11 cellular contexts compared by ENCODE assay signal in genomic region chr22:19289475-19290161, GRCh38. TPM values are rescaled to one million over a fixed set of nuclear protein-coding genes. Genes with fewer than 3 reads are reported as not detected.
DNase-seq lines count a peak whose midpoint lies in the region; ATAC-seq, FAIRE-seq and TF ChIP-seq lines count a peak whose summit lies in the region.
"Had no signal": no experiment of that assay in that cellular context is flagged by ENCODE, and none has a peak within 500 bp of the region (broad histone marks: within the 10 kb centered on the region; RNA-seq: fewer than 3 reads in every experiment).

No MANE protein-coding gene starts in this region.

- no peak for TF ChIP-seq CTCF in AG04450 (IDR thresholded peaks at IDR 0.05; ENCODE audit: low read depth, low read length)
- TF ChIP-seq CTCF in keratinocyte (optimal IDR thresholded peaks at IDR 0.05 in 1 of 3, IDR thresholded peaks at IDR 0.05 in 1 of 3, conservative IDR thresholded peaks at IDR 0.05 in 1 of 3; ENCODE audit: extremely low read depth in 1 of 3, insufficient read depth in 2 of 3, low read length in 3 of 3): no peak
- TF ChIP-seq CTCF in thyroid gland (IDR thresholded peaks at IDR 0.05): no peak

- H3K9me1 ChIP-seq in keratinocyte (ENCODE audit: control insufficient read depth, extremely low read depth, insufficient read depth, low read length): no peaks in the 10 kb centered on the region

- peak; percentile 67 for FAIRE-seq in H54 (lab: Jason Lieb, UNC)
- no peak for FAIRE-seq in keratinocyte (lab: Jason Lieb, UNC)

- peaks cover 42% of the 10 kb centered on the region for H3K27me3 Mint-ChIP-seq in activated CD8-positive, alpha-beta T cell treated with anti-CD3 and anti-CD28 coated beads, Interleukin-2, amount 10 ng/mL, durations not matched to agents 7 days and 5 days (ENCODE audit: low read depth)

- no peak overlapping the region for H3K27ac ChIP-seq in AG04450 (ENCODE audit: low read depth, low read length)
- no peak overlapping the region for H3K27ac ChIP-seq in keratinocyte (ENCODE audit: control insufficient read depth, insufficient read depth, low read length)
- no peak overlapping the region for H3K27ac ChIP-seq in right cardiac atrium (ENCODE audit: low read length)
- H3K27ac ChIP-seq in thyroid gland: no peak overlapping the region

- H3K27ac Mint-ChIP-seq in activated CD8-positive, alpha-beta T cell treated with anti-CD3 and anti-CD28 coated beads, Interleukin-2, amount 10 ng/mL, durations not matched to agents 7 days and 5 days: no peak overlapping the region

- TF ChIP-seq POLR2A in H54 (IDR thresholded peaks at IDR 0.05; ENCODE audit: low read depth, low read length) (no peak), thyroid gland (IDR thresholded peaks at IDR 0.05) (no peak)

- H3K79me2 ChIP-seq in keratinocyte (ENCODE audit: control insufficient read depth, insufficient read depth, low read length): no peaks in the 10 kb centered on the region

- no peak for ATAC-seq in activated CD8-positive, alpha-beta T cell treated with anti-CD3 and anti-CD28 coated beads, Interleukin-2, amount 10 ng/mL, durations not matched to agents 7 days and 5 days
- ATAC-seq in right cardiac atrium: no peak

- dilution Hi-C loops in keratinocyte (cut with MboI; ENCODE audit: extremely low pct_ligation_motif_present, low sequenced_read_pairs): no loop called here

- H3K27me3 ChIP-seq in AG04450 (ENCODE audit: control insufficient read depth, insufficient read depth, low read length) (no peaks in the 10 kb centered on the region), keratinocyte (ENCODE audit: control insufficient read depth, extremely low read depth, insufficient read depth, low read length) (no peaks in the 10 kb centered on the region), right cardiac atrium (ENCODE audit: control insufficient read depth, insufficient read depth) (no peaks in the 10 kb centered on the region), thyroid gland (no peaks in the 10 kb centered on the region)

- CTCF ChIA-PET in AG04450 (lab: Charles Lee): no interaction called here
- CTCF ChIA-PET in activated CD8-positive, alpha-beta T cell treated with anti-CD3 and anti-CD28 coated beads, Interleukin-2, amount 10 ng/mL, durations not matched to agents 7 days and 5 days (lab: Charles Lee): no interaction called here

- no peak overlapping the region for H3K4me3 Mint-ChIP-seq in activated CD8-positive, alpha-beta T cell treated with anti-CD3 and anti-CD28 coated beads, Interleukin-2, amount 10 ng/mL, durations not matched to agents 7 days and 5 days

- no peak overlapping the region for H2AFZ ChIP-seq in keratinocyte (ENCODE audit: control insufficient read depth, low read length)

- H3K4me1 ChIP-seq in keratinocyte (ENCODE audit: control insufficient read depth, extremely low read depth, insufficient read depth, low read length): peaks cover 47% of the 10 kb centered on the region
- H3K4me1 ChIP-seq in right cardiac atrium (ENCODE audit: control insufficient read depth, insufficient read depth, low read length): peaks cover 19% of the 10 kb centered on the region
- peaks cover 16 to 24% of the 10 kb centered on the region in 2 donors for H3K4me1 ChIP-seq in thyroid gland

- no peaks in the 10 kb centered on the region for H3K9me3 ChIP-seq in AG04450 (ENCODE audit: control insufficient read depth, insufficient read depth, low read length)
- no peaks in the 10 kb centered on the region for H3K9me3 ChIP-seq in keratinocyte (ENCODE audit: control insufficient read depth, low read depth, low read length)
- no peaks in the 10 kb centered on the region for H3K9me3 ChIP-seq in right cardiac atrium (ENCODE audit: control insufficient read depth, low read length)
- no peaks in the 10 kb centered on the region for H3K9me3 ChIP-seq in thyroid gland
- H3K9me3 ChIP-seq: MG63 had no signal

- peaks cover 27% of the 10 kb centered on the region for H3K4me1 Mint-ChIP-seq in activated CD8-positive, alpha-beta T cell treated with anti-CD3 and anti-CD28 coated beads, Interleukin-2, amount 10 ng/mL, durations not matched to agents 7 days and 5 days (ENCODE audit: low read depth)

- H3K4me3 ChIP-seq in AG04450 (ENCODE audit: low read depth, low read length): no peak overlapping the region
- H3K4me3 ChIP-seq in keratinocyte (ENCODE audit: control insufficient read depth in 2 of 3, extremely low read depth in 1 of 3, insufficient read depth in 2 of 3, low read depth in 1 of 3, low read length in 3 of 3): no peak overlapping the region
- no peak overlapping the region for H3K4me3 ChIP-seq in right cardiac atrium (ENCODE audit: low read length)
- H3K4me3 ChIP-seq in thyroid gland (replicated peaks in 1 of 3): no peak overlapping the region
- H3K4me3 ChIP-seq: MG63 had no signal

- H3K4me2 ChIP-seq in keratinocyte (ENCODE audit: control insufficient read depth, extremely low read depth, insufficient read depth, low read depth, low read length): peak overlapping the region; percentile 99

- H3K9ac ChIP-seq in keratinocyte (ENCODE audit: control insufficient read depth, extremely low read depth, insufficient read depth, low read length): no peak overlapping the region

- POLR2A ChIA-PET in AG04450 (lab: Yijun Ruan, JAX): no interaction called here
- POLR2A ChIA-PET in activated CD8-positive, alpha-beta T cell treated with anti-CD3 and anti-CD28 coated beads, Interleukin-2, amount 10 ng/mL, durations not matched to agents 7 days and 5 days (lab: Charles Lee): interaction anchor here (0.6 kb wide), 1 partner anchor 407 kb away, joined by 3 read pairs; no protein-coding TSS in a partner anchor

- H3K36me3 ChIP-seq in keratinocyte (ENCODE audit: control insufficient read depth in 2 of 2, extremely low read depth in 1 of 2, insufficient read depth in 2 of 2, low read length in 2 of 2) (no peaks in the 10 kb centered on the region), thyroid gland (no peaks in the 10 kb centered on the region)
- H3K36me3 ChIP-seq: MG63 had no signal

- intact Hi-C loops in right cardiac atrium (cut with DNase I): loop anchor here in 1 of 4 donors (5.0 kb wide), 1 partner anchor 112 kb away; the partner anchor contains the start of gene SLC25A1
- intact Hi-C loops in thyroid gland (cut with DNase I): loop anchor here (5.0 kb wide), 1 partner anchor 112 kb away; the partner anchor contains the start of gene SLC25A1

- H4K20me1 ChIP-seq in keratinocyte (ENCODE audit: control insufficient read depth, extremely low read depth, insufficient read depth, low read length): no peaks in the 10 kb centered on the region

- 81% methylated on average over 5 of the region's 5 CpGs for WGBS in right cardiac atrium
- 90 to 93% methylated on average over 5 of the region's 5 CpGs for WGBS in thyroid gland, 2 donors

- H3K36me3 Mint-ChIP-seq in activated CD8-positive, alpha-beta T cell treated with anti-CD3 and anti-CD28 coated beads, Interleukin-2, amount 10 ng/mL, durations not matched to agents 7 days and 5 days (ENCODE audit: low read depth): no peaks in the 10 kb centered on the region

- H3K9me3 Mint-ChIP-seq in activated CD8-positive, alpha-beta T cell treated with anti-CD3 and anti-CD28 coated beads, Interleukin-2, amount 10 ng/mL, durations not matched to agents 7 days and 5 days (ENCODE audit: insufficient read depth): no peaks in the 10 kb centered on the region

- DNase-seq in AG04450 (ENCODE audit: low read depth, low spot score): peak; percentile 24
- DNase-seq in H54 (ENCODE audit: insufficient read length, low spot score): no peak
- DNase-seq in activated CD8-positive, alpha-beta T cell treated with anti-CD3 and anti-CD28 coated beads, Interleukin-2, amount 10 ng/mL, durations not matched to agents 7 days and 5 days: peak; percentile 30
- DNase-seq in keratinocyte (ENCODE audit: low read depth, low spot score): peak; percentile 36
- DNase-seq in hypothalamus (lab: John Stamatoyannopoulos, UW): no peak
- no peak for DNase-seq in right cardiac atrium
- DNase-seq in middle frontal gyrus (ENCODE audit: extremely low spot score, low spot score): no peak
- DNase-seq in thyroid gland: no peak
- DNase-seq: activated effector memory CD4-positive, alpha-beta T cell treated with Interleukin-2 at 50 U/mL for 16 hours; DND-41; MG63 had no signal

RNA-seq across cellular contexts. Expression of gene CLTCL1, which starts 1.9 kb away (rescaled TPM):
- polyA plus RNA-seq in AG04450 (2011; rRNA removed) (6.6 and 8.0 TPM in 2 replicates), keratinocyte (11.2 to 19.4 TPM (median 12.4 TPM) in 3 replicates), right cardiac atrium (19.7 TPM)
- 16.7 and 20.5 TPM in 2 replicates for polyA minus RNA-seq in AG04450 (2011; rRNA and poly(A)+ RNA removed)
- under 1 TPM; 0.44 to 0.58 TPM for total RNA-seq in activated CD8-positive, alpha-beta T cell treated with anti-CD3 and anti-CD28 coated beads, Interleukin-2, amount 10 ng/mL, durations not matched to agents 7 days and 5 days
- 3.9 TPM for polyA plus RNA-seq in keratinocyte (2011; ENCODE audit: low read depth)
- 7.1 and 8.3 TPM in 2 replicates for polyA plus RNA-seq in keratinocyte (2011; cell fraction: cytosol; rRNA removed)
- polyA plus RNA-seq in keratinocyte (2011; cell fraction: nucleus; rRNA removed): 36.1 and 47.2 TPM in 2 replicates
- 4.9 and 7.5 TPM in 2 replicates for polyA plus RNA-seq in keratinocyte (2012; ENCODE audit: low replicate concordance)
- polyA minus RNA-seq in keratinocyte: 15.5 to 37.2 TPM (median 28.1 TPM) in 3 replicates
- polyA minus RNA-seq in keratinocyte (2011; cell fraction: cytosol; rRNA and poly(A)+ RNA removed): 17.8 TPM
- 22.9 and 47.3 TPM in 2 replicates for polyA minus RNA-seq in keratinocyte (2011; cell fraction: nucleus; rRNA and poly(A)+ RNA removed)
- total RNA-seq in right cardiac atrium (10 to 100 TPM; 16.6 to 26.7 (median 21.7) TPM), thyroid gland (10 to 100 TPM in 3 of 4 donors, 1 to 10 TPM in 1; 8.5 to 19.2 (median 12.8) TPM)

Comparison
In these comparisons a context has a peak if more than half of its experiments do, and no peak if none do; other contexts are left out.
1. DNase-seq: peak in AG04450 (single experiment), activated CD8-positive, alpha-beta T cell treated with anti-CD3 and anti-CD28 coated beads, Interleukin-2, amount 10 ng/mL, durations not matched to agents 7 days and 5 days (single experiment) and keratinocyte (single experiment); none in H54 (single experiment), hypothalamus (0 of 51), right cardiac atrium (0 of 3), middle frontal gyrus (single experiment) and thyroid gland (0 of 2).
2. RNA of gene CLTCL1, which starts 1.9 kb away (total RNA-seq): 16.6 to 26.7 TPM in right cardiac atrium and 8.5 to 19.2 TPM in thyroid gland; 0.44 to 0.58 TPM in activated CD8-positive, alpha-beta T cell treated with anti-CD3 and anti-CD28 coated beads, Interleukin-2, amount 10 ng/mL, durations not matched to agents 7 days and 5 days; every median in the first group is over 4 times any median in the second.